8 cellular contexts compared by ENCODE assay signal in genomic region chr7:127253289-127254162, GRCh38. TPM values are rescaled to one million over a fixed set of nuclear protein-coding genes. Genes with fewer than 3 reads are reported as not detected.
DNase-seq lines count a peak whose midpoint lies in the region; ATAC-seq, FAIRE-seq and TF ChIP-seq lines count a peak whose summit lies in the region.

No MANE protein-coding gene starts in this region.

- peaks cover 9% of the 10 kb centered on the region for H3K4me1 Mint-ChIP-seq in T-helper 2 cell treated with Interferon-gamma antibody and Interleukin-4, amounts not matched to agents 5 μg/mL and 100 μg/mL, for 36 hours (ENCODE audit: low read depth)

- H3K4me3 Mint-ChIP-seq in T-helper 2 cell treated with Interferon-gamma antibody and Interleukin-4, amounts not matched to agents 5 μg/mL and 100 μg/mL, for 36 hours = peak overlapping the region; percentile 82

- DNase-seq in GM12892 (ENCODE audit: insufficient read length) (peak; percentile 56), NCI-H1092 treated with DMSO at 0.1 percent for 48 hours (lab: John Stamatoyannopoulos, UW) (peak; percentile 91), brain pericyte (ENCODE audit: low read depth, low spot score) (peak; percentile 15), skeletal muscle cell (ENCODE audit: low read depth) (no peak), RCC 7860 (ENCODE audit: low spot score) (no peak)
- peak; percentile 52 for DNase-seq in T-helper 2 cell treated with Interferon-gamma antibody and Interleukin-4, amounts not matched to agents 5 μg/mL and 100 μg/mL, for 36 hours (ENCODE audit: low spot score)

- peaks cover 9% of the 10 kb centered on the region for H3K4me1 ChIP-seq in iPS-18a (ENCODE audit: control insufficient read depth, low read depth, low read length)

- peaks cover 66% of the 10 kb centered on the region for H3K27me3 ChIP-seq in iPS-18a (ENCODE audit: control insufficient read depth, insufficient read depth, low read length)

- peak overlapping the region; percentile 42 for H3K27ac ChIP-seq in iPS-18a (ENCODE audit: low read length)

- ATAC-seq in HG02610 (IDR thresholded peaks at IDR 0.05; ENCODE audit: unreplicated experiment) = peak; percentile 85

- H3K36me3 Mint-ChIP-seq in T-helper 2 cell treated with Interferon-gamma antibody and Interleukin-4, amounts not matched to agents 5 μg/mL and 100 μg/mL, for 36 hours (ENCODE audit: low read depth) = no peaks in the 10 kb centered on the region

- H3K27me3 Mint-ChIP-seq in T-helper 2 cell treated with Interferon-gamma antibody and Interleukin-4, amounts not matched to agents 5 μg/mL and 100 μg/mL, for 36 hours (ENCODE audit: low read depth) = peaks cover 75% of the 10 kb centered on the region

- no peak for TF ChIP-seq POLR2A in GM12892 (IDR thresholded peaks at IDR 0.05; ENCODE audit: low read depth, low read length)

- H3K9me3 ChIP-seq in iPS-18a (ENCODE audit: control insufficient read depth, low read depth, low read length) = no peaks in the 10 kb centered on the region

- H3K36me3 ChIP-seq in iPS-18a (ENCODE audit: control insufficient read depth, low read depth, low read length) = no peaks in the 10 kb centered on the region

- peak overlapping the region; percentile 88 for H3K9ac ChIP-seq in iPS-18a (ENCODE audit: low read length)

- FAIRE-seq in GM12892 (lab: Jason Lieb, UNC) (no peak), RCC 7860 (lab: Jason Lieb, UNC) (no peak)

- no peak overlapping the region for H3K27ac Mint-ChIP-seq in T-helper 2 cell treated with Interferon-gamma antibody and Interleukin-4, amounts not matched to agents 5 μg/mL and 100 μg/mL, for 36 hours

- no peaks in the 10 kb centered on the region for H3K9me3 Mint-ChIP-seq in T-helper 2 cell treated with Interferon-gamma antibody and Interleukin-4, amounts not matched to agents 5 μg/mL and 100 μg/mL, for 36 hours

- H3K4me3 ChIP-seq in iPS-18a (ENCODE audit: low read length) (peak overlapping the region; percentile 83), skeletal muscle cell (ENCODE audit: low read depth, low read length) (peak overlapping the region; percentile 72)

RNA-seq across cellular contexts. Expression of gene GRM8, which starts 0.8 kb away (rescaled TPM):
- 0.64 TPM for polyA plus RNA-seq in GM12892 (2012; ENCODE audit: missing spikeins)

Comparison
In these comparisons a context has a peak if more than half of its experiments do, and no peak if none do; other contexts are left out.
1. DNase-seq: peak in GM12892 (single experiment), NCI-H1092 treated with DMSO at 0.1 percent for 48 hours (single experiment), T-helper 2 cell treated with Interferon-gamma antibody and Interleukin-4, amounts not matched to agents 5 μg/mL and 100 μg/mL, for 36 hours (single experiment) and brain pericyte (single experiment); none in skeletal muscle cell (single experiment) and RCC 7860 (single experiment).